ENCODE assay signal across 8 cellular contexts in genomic region chr10:32054087-32054486, GRCh38. TPM values are rescaled to one million over a fixed set of nuclear protein-coding genes. Genes with fewer than 3 reads are reported as not detected.
DNase-seq lines count a peak whose midpoint lies in the region; ATAC-seq and TF ChIP-seq lines count a peak whose summit lies in the region.

No MANE protein-coding gene starts in this region.

- peak overlapping the region; percentile 88 to 98 for H3K4me3 ChIP-seq in duodenal mucosa (ENCODE audit: low read depth in 1 of 2, low read length in 2 of 2)

- H3K27me3 ChIP-seq in duodenal mucosa (ENCODE audit: control insufficient read depth in 1 of 2, insufficient read depth in 2 of 2, low read length in 2 of 2), result no peaks in the 10 kb centered on the region

- H3K36me3 Mint-ChIP-seq in activated CD4-positive, alpha-beta T cell treated with anti-CD3 and anti-CD28 coated beads for 36 hours (ENCODE audit: low read depth), result peaks cover 26% of the 10 kb centered on the region

- intact Hi-C loops in activated CD4-positive, alpha-beta T cell treated with anti-CD3 and anti-CD28 coated beads for 36 hours (cut with DNase I, micrococcal nuclease), result loop anchor here (2.0 to 10.0 kb wide), 5 partner anchors 281 to 1061 kb away; partner anchors contain the start of gene CCDC7 (in 1 of the 2)

- ATAC-seq in activated CD4-positive, alpha-beta T cell treated with anti-CD3 and anti-CD28 coated beads for 36 hours, result no peak
- no peak for ATAC-seq in HG03565 (IDR thresholded peaks at IDR 0.05; ENCODE audit: unreplicated experiment)

- in situ Hi-C loops in GM13977 (cut with MboI; ENCODE audit: low pct_unique_long_range_greater_than_20kb, low sequenced_read_pairs, unreplicated experiment), result loop anchor here (25.0 kb wide), 1 partner anchor 308 kb away; no protein-coding TSS in a partner anchor

- no peaks in the 10 kb centered on the region for H3K9me3 Mint-ChIP-seq in activated CD4-positive, alpha-beta T cell treated with anti-CD3 and anti-CD28 coated beads for 36 hours (ENCODE audit: low read depth)

- peaks cover 0 to 3% of the 10 kb centered on the region in 2 donors for H3K36me3 ChIP-seq in duodenal mucosa (ENCODE audit: control insufficient read depth in 1 of 2, insufficient read depth in 2 of 2, low read length in 2 of 2)

- POLR2A ChIA-PET in activated CD4-positive, alpha-beta T cell treated with anti-CD3 and anti-CD28 coated beads for 36 hours (lab: Charles Lee), result no interaction called here

- peak overlapping the region; percentile 97 for H3K4me3 Mint-ChIP-seq in activated CD4-positive, alpha-beta T cell treated with anti-CD3 and anti-CD28 coated beads for 36 hours

- no peak overlapping the region for H3K27ac ChIP-seq in duodenal mucosa (ENCODE audit: low read depth, low read length)

- H3K27me3 Mint-ChIP-seq in activated CD4-positive, alpha-beta T cell treated with anti-CD3 and anti-CD28 coated beads for 36 hours, result no peaks in the 10 kb centered on the region

- H3K9ac ChIP-seq in duodenal mucosa (ENCODE audit: low read depth in 1 of 2, low read length in 2 of 2), result peak overlapping the region; percentile 83 to 93

- peaks cover 42 to 49% of the 10 kb centered on the region in 2 donors for H3K4me1 ChIP-seq in duodenal mucosa (ENCODE audit: control insufficient read depth in 1 of 2, insufficient read depth in 2 of 2, low read length in 2 of 2)

- H3K4me1 Mint-ChIP-seq in activated CD4-positive, alpha-beta T cell treated with anti-CD3 and anti-CD28 coated beads for 36 hours, result peaks cover 56% of the 10 kb centered on the region

- TF ChIP-seq CTCF in GM13977 (IDR thresholded peaks at IDR 0.05; ENCODE audit: extremely low read depth, insufficient read depth, missing control alignments), result no peak

- H3K9me3 ChIP-seq in duodenal mucosa (ENCODE audit: control insufficient read depth in 1 of 2, low read length in 2 of 2), result no peaks in the 10 kb centered on the region

- no peak for DNase-seq in activated CD4-positive, alpha-beta T cell treated with anti-CD3 and anti-CD28 coated beads for 36 hours
- DNase-seq in activated CD4-positive, alpha-beta T cell treated with anti-CD3 and anti-CD28 coated beads for 1 hour, result no peak
- DNase-seq in NOMO-1 treated with DMSO at 0.1 percent for 48 hours (lab: John Stamatoyannopoulos, UW; ENCODE audit: unreplicated experiment), result peak; percentile 20
- peak; percentile 60 for DNase-seq in myocyte (ENCODE audit: low read depth)
- no peak for DNase-seq in GM13977 (ENCODE audit: low spot score)
- DNase-seq in activated CD8-positive, alpha-beta memory T cell treated with anti-CD3 and anti-CD28 coated beads for 24 hours, result no peak

- peak overlapping the region; percentile 96 for H3K27ac Mint-ChIP-seq in activated CD4-positive, alpha-beta T cell treated with anti-CD3 and anti-CD28 coated beads for 36 hours

- CTCF ChIA-PET in activated CD4-positive, alpha-beta T cell treated with anti-CD3 and anti-CD28 coated beads for 36 hours (lab: Charles Lee), result interaction anchor here (0.9 to 1.0 kb wide), 2 partner anchors 20 to 77 kb away, joined by 3 read pairs; no protein-coding TSS in a partner anchor

RNA-seq across cellular contexts. Expression of gene KIF5B, which starts 2.1 kb away (rescaled TPM):
- 10 to 100 TPM; 57.4 to 59.9 TPM for total RNA-seq in activated CD4-positive, alpha-beta T cell treated with anti-CD3 and anti-CD28 coated beads for 36 hours
- 416 and 456 TPM in 2 replicates for total RNA-seq in myocyte
- 82.1 TPM for polyA plus RNA-seq in myocyte (2012)

Comparison
In these comparisons a context has a peak if more than half of its experiments do, and no peak if none do; other contexts are left out.
1. DNase-seq: peak in NOMO-1 treated with DMSO at 0.1 percent for 48 hours (single experiment) and myocyte (single experiment); none in activated CD4-positive, alpha-beta T cell treated with anti-CD3 and anti-CD28 coated beads for 36 hours (single experiment), activated CD4-positive, alpha-beta T cell treated with anti-CD3 and anti-CD28 coated beads for 1 hour (single experiment), GM13977 (single experiment) and activated CD8-positive, alpha-beta memory T cell treated with anti-CD3 and anti-CD28 coated beads for 24 hours (single experiment).